Comparison of ENCODE assay signal across 2 cellular contexts in genomic region chr18:21980744-21981143, GRCh38.
TF ChIP-seq lines count a peak whose summit lies in the region.

No MANE protein-coding gene starts in this region.

TF ChIP-seq in GM23338, 12 proteins besides CTCF, POLR2A, EP300 and RAD21:
- TF ChIP-seq JUNB (IDR thresholded peaks at IDR 0.05; ENCODE audit: unreplicated experiment), result no peak

TF ChIP-seq in HepG2, 621 proteins besides CTCF, POLR2A, EP300 and RAD21 (continues in another document):
- TF ChIP-seq THAP9 (CRISPR knock-in tag; IDR thresholded peaks at IDR 0.05; ENCODE audit: borderline replicate concordance), result no peak
- peak; percentile 46; the same call in 1 of the 2 replicates for TF ChIP-seq ARID4A (CRISPR knock-in tag; IDR thresholded peaks at IDR 0.05; ENCODE audit: borderline replicate concordance)
- TF ChIP-seq ELF1 (CRISPR knock-in tag; IDR thresholded peaks at IDR 0.05), result 0 out of 2 replicates have a peak, but pooled peaks have one; percentile 20
- TF ChIP-seq NR2F2 (IDR thresholded peaks at IDR 0.05; ENCODE audit: borderline replicate concordance, low read depth), result peak; percentile 86
- no peak for TF ChIP-seq TBP (CRISPR knock-in tag; IDR thresholded peaks at IDR 0.05)
- TF ChIP-seq FOXA3 (CRISPR knock-in tag; IDR thresholded peaks at IDR 0.05), result peak; percentile 85
- TF ChIP-seq ATF2 (CRISPR knock-in tag; IDR thresholded peaks at IDR 0.05), result peak; percentile 75; the same call in 1 of the 2 replicates
- TF ChIP-seq ZNF160 (CRISPR knock-in tag; IDR thresholded peaks at IDR 0.05), result no peak
- no peak for TF ChIP-seq SAFB2 (CRISPR knock-in tag; IDR thresholded peaks at IDR 0.05; ENCODE audit: borderline replicate concordance, low read depth)
- no peak for TF ChIP-seq TMF1 (CRISPR knock-in tag; IDR thresholded peaks at IDR 0.05; ENCODE audit: low read depth)
- peak; percentile 88; the same call in 1 of the 2 replicates for TF ChIP-seq ZNF614 (CRISPR knock-in tag; IDR thresholded peaks at IDR 0.05; ENCODE audit: borderline replicate concordance)
- no peak for TF ChIP-seq HNRNPH1 (optimal IDR thresholded peaks at IDR 0.05; ENCODE audit: low read depth, low read length)
- TF ChIP-seq RORA (CRISPR knock-in tag; IDR thresholded peaks at IDR 0.05), result no peak
- TF ChIP-seq KLF12 (CRISPR knock-in tag; IDR thresholded peaks at IDR 0.05; ENCODE audit: borderline replicate concordance), result no peak
- no peak for TF ChIP-seq ZNF770 (CRISPR knock-in tag; IDR thresholded peaks at IDR 0.05)
- TF ChIP-seq CREM (IDR thresholded peaks at IDR 0.05), result peak; percentile 68
- TF ChIP-seq CREM (CRISPR knock-in tag; IDR thresholded peaks at IDR 0.05), result no peak
- peak; percentile 67; the same call in 1 of the 2 replicates for TF ChIP-seq ZMYM4 (CRISPR knock-in tag; IDR thresholded peaks at IDR 0.05)
- TF ChIP-seq MIER3 (CRISPR knock-in tag; IDR thresholded peaks at IDR 0.05; ENCODE audit: borderline replicate concordance), result peak; percentile 87; the same call in 1 of the 2 replicates
- no peak for TF ChIP-seq TRIM22 (IDR thresholded peaks at IDR 0.05)
- no peak for TF ChIP-seq MAFF (IDR thresholded peaks at IDR 0.05; ENCODE audit: low read depth, low read length)
- TF ChIP-seq ZNF382 (CRISPR knock-in tag; IDR thresholded peaks at IDR 0.05; ENCODE audit: borderline replicate concordance), result no peak
- peak; percentile 50; the same call in 1 of the 2 replicates for TF ChIP-seq ETV5 (CRISPR knock-in tag; IDR thresholded peaks at IDR 0.05; ENCODE audit: borderline replicate concordance)
- TF ChIP-seq ZNF879 (CRISPR knock-in tag; IDR thresholded peaks at IDR 0.05), result no peak
- no peak for TF ChIP-seq USF2 (IDR thresholded peaks at IDR 0.05; ENCODE audit: low read depth, low read length)
- no peak for TF ChIP-seq USF2 (CRISPR knock-in tag; IDR thresholded peaks at IDR 0.05; ENCODE audit: borderline replicate concordance)
- peak; percentile 36; the same call in 1 of the 2 replicates for TF ChIP-seq ZMYM3 (CRISPR knock-in tag; IDR thresholded peaks at IDR 0.05)
- no peak for TF ChIP-seq PRPF4 (IDR thresholded peaks at IDR 0.05; ENCODE audit: low read depth, low read length, poor library complexity, severe bottlenecking)
- no peak for TF ChIP-seq ZNF121 (CRISPR knock-in tag; IDR thresholded peaks at IDR 0.05)
- TF ChIP-seq ZBTB37 (CRISPR knock-in tag; IDR thresholded peaks at IDR 0.05), result peak; percentile 52; the same call in 1 of the 2 replicates
- peak; percentile 94 for TF ChIP-seq NR2F6 (IDR thresholded peaks at IDR 0.05)
- peak; percentile 98 for TF ChIP-seq NR2F6 (CRISPR knock-in tag; IDR thresholded peaks at IDR 0.05)
- no peak for TF ChIP-seq E2F2 (CRISPR knock-in tag; IDR thresholded peaks at IDR 0.05; ENCODE audit: borderline replicate concordance)
- TF ChIP-seq ZNF180 (CRISPR knock-in tag; IDR thresholded peaks at IDR 0.05; ENCODE audit: borderline replicate concordance, low read depth), result no peak
- 0 out of 2 replicates have a peak, but pooled peaks have one; percentile 0 for TF ChIP-seq CEBPB (IDR thresholded peaks at IDR 0.05; ENCODE audit: borderline replicate concordance, low read depth, low read length)
- TF ChIP-seq ZGPAT (CRISPR knock-in tag; IDR thresholded peaks at IDR 0.05), result peak; percentile 57; the same call in 1 of the 2 replicates
- peak; percentile 45; the same call in 1 of the 2 replicates for TF ChIP-seq SMAD3 (CRISPR knock-in tag; IDR thresholded peaks at IDR 0.05)
- TF ChIP-seq ZNF207 (IDR thresholded peaks at IDR 0.05; ENCODE audit: borderline replicate concordance), result no peak
- TF ChIP-seq ZSCAN12 (CRISPR knock-in tag; IDR thresholded peaks at IDR 0.05), result no peak
- peak; percentile 73; the same call in 1 of the 2 replicates for TF ChIP-seq TBX3 (IDR thresholded peaks at IDR 0.05; ENCODE audit: borderline replicate concordance)
- TF ChIP-seq ZBTB44 (CRISPR knock-in tag; IDR thresholded peaks at IDR 0.05), result no peak
